In genomic region chr10:131961047-131961776, GRCh38 we compare ENCODE assay signal across 14 cellular contexts. TPM values are rescaled to one million over a fixed set of nuclear protein-coding genes. Genes with fewer than 3 reads are reported as not detected.
DNase-seq lines count a peak whose midpoint lies in the region; ATAC-seq and TF ChIP-seq lines count a peak whose summit lies in the region.
"Had no signal": no experiment of that assay in that cellular context is flagged by ENCODE, and none has a peak within 500 bp of the region (broad histone marks: within the 10 kb centered on the region; RNA-seq: fewer than 3 reads in every experiment).

No MANE protein-coding gene starts in this region.

- H3K27me3 ChIP-seq in GM23248 (replicated peaks; ENCODE audit: insufficient read depth): no peaks in the 10 kb centered on the region
- no peaks in the 10 kb centered on the region for H3K27me3 ChIP-seq in RWPE2 (ENCODE audit: insufficient read depth, poor library complexity, severe bottlenecking)
- no peaks in the 10 kb centered on the region for H3K27me3 ChIP-seq in right cardiac atrium (ENCODE audit: control insufficient read depth, insufficient read depth)
- no peaks in the 10 kb centered on the region for H3K27me3 ChIP-seq in gastrocnemius medialis
- H3K27me3 ChIP-seq in breast epithelium: no peaks in the 10 kb centered on the region

- in situ Hi-C loops in GM23248 (cut with MboI) (no loop called here), gastrocnemius medialis (cut with MboI; ENCODE audit: low sequenced_read_pairs in 4 of 4) (no loop called here)

- H3K9ac ChIP-seq in GM23248: peak overlapping the region; percentile 71

- peaks cover 38% of the 10 kb centered on the region for H3F3A ChIP-seq in GM23248 (ENCODE audit: insufficient read depth)

- CTCF ChIA-PET in GM10248 (lab: Yijun Ruan, JAX): interaction anchor here (1.2 kb wide), 1 partner anchor 13 kb away, joined by 5 read pairs; no protein-coding TSS in a partner anchor

- POLR2A ChIA-PET in GM10248 (lab: Yijun Ruan, JAX): interaction anchor here (0.9 kb wide), 1 partner anchor 61 kb away, joined by 3 read pairs; no protein-coding TSS in a partner anchor

- DNase-seq in GM23248: no peak
- no peak for DNase-seq in RWPE2 (ENCODE audit: low spot score)
- no peak for DNase-seq in right cardiac atrium
- DNase-seq in gastrocnemius medialis: peak in 1 of 2 donors; percentile 42
- DNase-seq in T-helper 2 cell: no peak
- DNase-seq in GM10248 (ENCODE audit: extremely low spot score): no peak
- no peak for DNase-seq in breast epithelium (ENCODE audit: low spot score in 2 of 2)
- DNase-seq: activated CD4-positive, alpha-beta memory T cell treated with anti-CD3 and anti-CD28 coated beads for 36 hours; CD4-positive, alpha-beta memory T cell; kidney; NCI-H1694 treated with DMSO at 0.1 percent for 48 hours; stimulated activated CD4-positive, alpha-beta T cell treated with anti-CD3 and anti-CD28 coated beads, Interleukin-2, amount 100 ng/mL, for 24 hours had no signal

- H3K27ac ChIP-seq in GM23248 (peak overlapping the region; percentile 80), RWPE2 (ENCODE audit: poor library complexity, severe bottlenecking) (no peak overlapping the region), right cardiac atrium (ENCODE audit: low read length) (no peak overlapping the region), gastrocnemius medialis (peak overlapping the region in 3 of 4 donors; percentile 69 to 77 (median 69)), breast epithelium (peak overlapping the region in 1 of 2 donors; percentile 7)
- H3K27ac ChIP-seq: thoracic aorta had no signal

- no peaks in the 10 kb centered on the region for H3K9me2 ChIP-seq in GM23248 (ENCODE audit: insufficient read depth)

- H4K20me1 ChIP-seq in GM23248 (ENCODE audit: insufficient read depth): no peaks in the 10 kb centered on the region

- H3K9me3 ChIP-seq in GM23248 (ENCODE audit: low read depth) (no peaks in the 10 kb centered on the region), RWPE2 (ENCODE audit: severe bottlenecking) (no peaks in the 10 kb centered on the region), right cardiac atrium (ENCODE audit: control insufficient read depth, low read length) (no peaks in the 10 kb centered on the region), gastrocnemius medialis (no peaks in the 10 kb centered on the region), breast epithelium (no peaks in the 10 kb centered on the region)
- H3K9me3 ChIP-seq: thoracic aorta had no signal

- H3K79me2 ChIP-seq in GM23248 (ENCODE audit: insufficient read depth): no peaks in the 10 kb centered on the region

- no peak overlapping the region for H2AFZ ChIP-seq in GM23248

- TF ChIP-seq CTCF in RWPE2 (IDR thresholded peaks at IDR 0.05; ENCODE audit: poor library complexity, severe bottlenecking): no peak
- TF ChIP-seq CTCF in gastrocnemius medialis (IDR thresholded peaks at IDR 0.05 in 4 of 5, conservative IDR thresholded peaks at IDR 0.05 in 1 of 5): no peak
- no peak for TF ChIP-seq CTCF in GM10248 (IDR thresholded peaks at IDR 0.05; ENCODE audit: control extremely low read depth, extremely low read depth, low read depth, missing control alignments)
- TF ChIP-seq CTCF in breast epithelium (IDR thresholded peaks at IDR 0.05): no peak

- no peak for TF ChIP-seq POLR2A in gastrocnemius medialis (IDR thresholded peaks at IDR 0.05)
- no peak for TF ChIP-seq POLR2A in breast epithelium (IDR thresholded peaks at IDR 0.05)

- 74 to 82% methylated on average over 25 to 26 of the region's 26 CpGs for WGBS in GM23248 (ENCODE audit: low coverage in 1 of 2, low lambda C conversion rate in 2 of 2, missing lambda C conversion rate in 2 of 2), 2 experiments
- WGBS in right cardiac atrium: 90% methylated on average over 26 of the region's 26 CpGs

- H3K4me1 ChIP-seq in GM23248 (ENCODE audit: insufficient read depth): peaks cover 11% of the 10 kb centered on the region
- H3K4me1 ChIP-seq in RWPE2 (ENCODE audit: insufficient read depth, poor library complexity, severe bottlenecking): no peaks in the 10 kb centered on the region
- no peaks in the 10 kb centered on the region for H3K4me1 ChIP-seq in right cardiac atrium (ENCODE audit: control insufficient read depth, insufficient read depth, low read length)
- H3K4me1 ChIP-seq in gastrocnemius medialis: peaks cover 16 to 17% of the 10 kb centered on the region in 2 donors
- no peaks in the 10 kb centered on the region for H3K4me1 ChIP-seq in breast epithelium

- H3K4me2 ChIP-seq in GM23248 (ENCODE audit: unreplicated experiment): peak overlapping the region; percentile 75

- H3K4me3 ChIP-seq in GM23248 (peak overlapping the region; percentile 64; the same call in 1 of the 2 replicates), RWPE2 (ENCODE audit: severe bottlenecking) (no peak overlapping the region), right cardiac atrium (ENCODE audit: low read length) (no peak overlapping the region), gastrocnemius medialis (peak overlapping the region; percentile 26 to 57 (median 46)), breast epithelium (no peak overlapping the region)
- H3K4me3 ChIP-seq: thoracic aorta had no signal

- ATAC-seq in RWPE2 (ENCODE audit: low read depth) (0 out of 3 replicates have a peak, but pooled peaks have one; percentile 19), right cardiac atrium (peak; percentile 34 to 45), gastrocnemius medialis (peak in 1 of 2 donors; percentile 31)
- ATAC-seq: activated T-helper 17 cell treated with anti-CD3 and anti-CD28 coated beads, Interleukin-2, amount 50 U/mL, for 72 hours had no signal

- H3K36me3 ChIP-seq in GM23248 (ENCODE audit: low read depth): peaks cover 8% of the 10 kb centered on the region; the same call in 1 of the 2 replicates
- H3K36me3 ChIP-seq in RWPE2 (ENCODE audit: low read depth): peaks cover 16% of the 10 kb centered on the region
- peaks cover 0 to 27% of the 10 kb centered on the region in 2 donors for H3K36me3 ChIP-seq in gastrocnemius medialis
- H3K36me3 ChIP-seq in breast epithelium: peaks cover 2% of the 10 kb centered on the region

- intact Hi-C loops in right cardiac atrium (cut with DNase I) (no loop called here), gastrocnemius medialis (cut with DNase I; ENCODE audit: low total_unique reads) (loop anchor here (5.0 kb wide), 1 partner anchor 61 kb away; no protein-coding TSS in a partner anchor), breast epithelium (cut with DNase I; ENCODE audit: low total_unique reads) (no loop called here)

RNA-seq across cellular contexts. Expression of gene BNIP3, which starts 20.5 kb away (rescaled TPM):
- 283 and 423 TPM in 2 replicates for total RNA-seq in GM23248 (2014; rRNA removed; shearing (Covaris generic))
- polyA plus RNA-seq in GM23248 (2016; fragmentation: Nextera tagmentation; extraction: Ambion mirVana) (370 and 384 TPM in 2 replicates), right cardiac atrium (64.8 TPM)
- total RNA-seq in right cardiac atrium (100 to 1,000 TPM in 1 of 4 donors, 10 to 100 TPM in 3; 73.2 to 114 (median 92.2) TPM), gastrocnemius medialis (1,000 to 10,000 TPM in 1 of 4 donors, 100 to 1,000 TPM in 3; 337 to 1,280 (median 583) TPM), breast epithelium (100 to 1,000 TPM in 2 of 3 donors, 10 to 100 TPM in 1; 81.9 to 235 (median 107) TPM)

Comparison
In these comparisons a context has a peak if more than half of its experiments do, and no peak if none do; other contexts are left out.
1. H3K27ac ChIP-seq: peak in GM23248 (single experiment) and gastrocnemius medialis (3 of 4); none in RWPE2 (single experiment) and right cardiac atrium (single experiment).
2. H3K4me3 ChIP-seq: peak in GM23248 (single experiment) and gastrocnemius medialis (4 of 4); none in RWPE2 (single experiment), right cardiac atrium (single experiment) and breast epithelium (0 of 3).